Comparison of ENCODE assay signal across 13 cellular contexts in the genomic region with DNA sequence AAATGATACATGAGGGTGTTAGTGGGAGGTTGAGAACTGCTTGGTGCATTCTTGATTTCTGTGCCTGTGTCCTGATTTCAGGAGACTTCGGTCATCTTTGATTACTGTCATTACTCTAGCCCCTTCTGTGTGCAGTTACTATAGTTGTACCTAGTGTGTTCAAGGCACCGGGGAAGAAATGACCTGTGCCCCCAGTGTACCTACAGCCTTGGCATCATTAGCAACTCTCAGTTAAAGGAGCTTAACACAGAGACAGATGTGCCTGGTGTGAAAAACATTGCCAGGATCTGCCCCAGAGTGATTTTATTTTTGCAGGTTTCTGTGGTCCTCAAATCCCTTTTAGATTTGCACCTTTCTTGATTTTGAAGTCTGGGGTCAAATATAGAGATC.
DNase-seq lines count a peak whose midpoint lies in the region; ATAC-seq and TF ChIP-seq lines count a peak whose summit lies in the region.
"Had no signal": no experiment of that assay in that cellular context is flagged by ENCODE, and none has a peak within 500 bp of the region (broad histone marks: within the 10 kb centered on the region; RNA-seq: fewer than 3 reads in every experiment).

No MANE protein-coding gene starts in this region.

- TF ChIP-seq CTCF in WTC11 (IDR thresholded peaks at IDR 0.05) = no peak
- no peak for TF ChIP-seq CTCF in gastroesophageal sphincter (IDR thresholded peaks at IDR 0.05)

- H3K4me3 ChIP-seq in gastroesophageal sphincter = no peak overlapping the region

- peaks cover 17 to 49% of the 10 kb centered on the region in 2 donors for H3K36me3 Mint-ChIP-seq in activated T-cell treated with anti-CD3 and anti-CD28 coated beads, Interleukin-2, amount 50 U/mL, for 72 hours (ENCODE audit: insufficient read depth in 2 of 2)
- no peaks in the 10 kb centered on the region for H3K36me3 Mint-ChIP-seq in WTC11
- peaks cover 67% of the 10 kb centered on the region for H3K36me3 Mint-ChIP-seq in stimulated activated memory B cell treated with anti-CD40 and anti-IgM and Interleukin-4, amounts not matched to agents 10 μg/mL and 1 μg/mL and 100 μg/mL, for 72 hours

- H3K4me1 Mint-ChIP-seq in activated T-cell treated with anti-CD3 and anti-CD28 coated beads, Interleukin-2, amount 50 U/mL, for 72 hours (ENCODE audit: low read depth) = peaks cover 92% of the 10 kb centered on the region
- H3K4me1 Mint-ChIP-seq in WTC11 = peaks cover 23% of the 10 kb centered on the region
- peaks cover 79% of the 10 kb centered on the region for H3K4me1 Mint-ChIP-seq in stimulated activated memory B cell treated with anti-CD40 and anti-IgM and Interleukin-4, amounts not matched to agents 10 μg/mL and 1 μg/mL and 100 μg/mL, for 72 hours

- no peaks in the 10 kb centered on the region for H3K9me3 ChIP-seq in gastroesophageal sphincter

- POLR2A ChIA-PET in WTC11 (lab: Charles Lee) = no interaction called here

- DNase-seq in activated T-cell treated with anti-CD3 and anti-CD28 coated beads, Interleukin-2, amount 50 U/mL, for 72 hours = no peak
- DNase-seq in activated T-cell treated with anti-CD3 and anti-CD28 coated beads for 4 hours = no peak
- no peak for DNase-seq in WTC11 (ENCODE audit: low spot score)
- no peak for DNase-seq in islet precursor cell
- DNase-seq in NCI-H2029 treated with DMSO at 0.1 percent for 48 hours (lab: John Stamatoyannopoulos, UW) = no peak
- DNase-seq: activated CD8-positive, alpha-beta memory T cell treated with anti-CD3 and anti-CD28 coated beads, Interleukin-2, amount 50 U/mL, for 4 hours; erythroblast; NCI-H2171 treated with DMSO at 0.1 percent for 48 hours had no signal

- H3K4me3 Mint-ChIP-seq in activated T-cell treated with anti-CD3 and anti-CD28 coated beads, Interleukin-2, amount 50 U/mL, for 72 hours = peak overlapping the region; percentile 57 to 79
- no peak overlapping the region for H3K4me3 Mint-ChIP-seq in WTC11
- H3K4me3 Mint-ChIP-seq in stimulated activated memory B cell treated with anti-CD40 and anti-IgM and Interleukin-4, amounts not matched to agents 10 μg/mL and 1 μg/mL and 100 μg/mL, for 72 hours = peak overlapping the region; percentile 54
- H3K4me3 Mint-ChIP-seq: T-helper 2 cell treated with Interferon-gamma antibody and Interleukin-4, amounts not matched to agents 5 μg/mL and 100 μg/mL, for 36 hours had no signal

- H3K36me3 ChIP-seq in gastroesophageal sphincter = no peaks in the 10 kb centered on the region

- TF ChIP-seq EP300 in gastroesophageal sphincter (IDR thresholded peaks at IDR 0.05) = no peak

- H3K9me3 Mint-ChIP-seq in activated T-cell treated with anti-CD3 and anti-CD28 coated beads, Interleukin-2, amount 50 U/mL, for 72 hours = no peaks in the 10 kb centered on the region
- no peaks in the 10 kb centered on the region for H3K9me3 Mint-ChIP-seq in WTC11
- no peaks in the 10 kb centered on the region for H3K9me3 Mint-ChIP-seq in stimulated activated memory B cell treated with anti-CD40 and anti-IgM and Interleukin-4, amounts not matched to agents 10 μg/mL and 1 μg/mL and 100 μg/mL, for 72 hours
- H3K9me3 Mint-ChIP-seq: T-helper 2 cell treated with Interferon-gamma antibody and Interleukin-4, amounts not matched to agents 5 μg/mL and 100 μg/mL, for 36 hours had no signal

- peak overlapping the region in 3 of 4 donors; percentile 62 to 75 (median 72) for H3K27ac ChIP-seq in gastroesophageal sphincter
- H3K27ac ChIP-seq: KMS-11 had no signal

- CTCF ChIA-PET in WTC11 (lab: Charles Lee) = interaction anchor here (1.5 to 1.7 kb wide), 2 partner anchors 15 to 67 kb away, joined by 4 to 5 read pairs; no protein-coding TSS in a partner anchor

- ATAC-seq in activated T-cell treated with anti-CD3 and anti-CD28 coated beads, Interleukin-2, amount 50 U/mL, for 72 hours (replicated peaks in 1 of 2) = no peak
- ATAC-seq in WTC11 (no peak), gastroesophageal sphincter (no peak), GM18519 (IDR thresholded peaks at IDR 0.05; ENCODE audit: low FRiP score, unreplicated experiment) (no peak)
- no peak for ATAC-seq in stimulated activated memory B cell treated with anti-CD40 and anti-IgM and Interleukin-4, amounts not matched to agents 10 μg/mL and 1 μg/mL and 100 μg/mL, for 72 hours

- TF ChIP-seq POLR2A in gastroesophageal sphincter (IDR thresholded peaks at IDR 0.05) = no peak

- peaks cover 0 to 34% (median 2%) of the 10 kb centered on the region in 3 donors for H3K4me1 ChIP-seq in gastroesophageal sphincter

- no peaks in the 10 kb centered on the region for H3K27me3 ChIP-seq in gastroesophageal sphincter

- peak overlapping the region; percentile 97 for H3K27ac Mint-ChIP-seq in activated T-cell treated with anti-CD3 and anti-CD28 coated beads, Interleukin-2, amount 50 U/mL, for 72 hours
- H3K27ac Mint-ChIP-seq in WTC11 = peak overlapping the region; percentile 2; the same call in 1 of the 2 replicates
- peak overlapping the region; percentile 85 for H3K27ac Mint-ChIP-seq in stimulated activated memory B cell treated with anti-CD40 and anti-IgM and Interleukin-4, amounts not matched to agents 10 μg/mL and 1 μg/mL and 100 μg/mL, for 72 hours
- H3K27ac Mint-ChIP-seq: T-helper 2 cell treated with Interferon-gamma antibody and Interleukin-4, amounts not matched to agents 5 μg/mL and 100 μg/mL, for 36 hours had no signal

- WGBS in gastroesophageal sphincter (ENCODE audit: low coverage in 1 of 2), 2 donors = 33 to 75% methylated on average over 1 to 2 of the region's 2 CpGs

- H3K27me3 Mint-ChIP-seq in activated T-cell treated with anti-CD3 and anti-CD28 coated beads, Interleukin-2, amount 50 U/mL, for 72 hours (ENCODE audit: low read depth) = no peaks in the 10 kb centered on the region
- H3K27me3 Mint-ChIP-seq in WTC11 (ENCODE audit: low read depth) = no peaks in the 10 kb centered on the region
- H3K27me3 Mint-ChIP-seq in stimulated activated memory B cell treated with anti-CD40 and anti-IgM and Interleukin-4, amounts not matched to agents 10 μg/mL and 1 μg/mL and 100 μg/mL, for 72 hours = no peaks in the 10 kb centered on the region

TF ChIP-seq in WTC11, 78 proteins besides CTCF, POLR2A, EP300 and RAD21 (continues in another document):
- TF ChIP-seq ATF6 (CRISPR knock-in tag; IDR thresholded peaks at IDR 0.05) (no peak), OVOL2 (CRISPR knock-in tag; IDR thresholded peaks at IDR 0.05; ENCODE audit: borderline replicate concordance) (no peak), NFE2L1 (CRISPR knock-in tag; IDR thresholded peaks at IDR 0.05) (no peak), NR3C1 (CRISPR knock-in tag; conservative IDR thresholded peaks at IDR 0.05; ENCODE audit: low read depth) (no peak), HMGA2 (CRISPR knock-in tag; IDR thresholded peaks at IDR 0.05) (no peak), NFATC4 (CRISPR knock-in tag; IDR thresholded peaks at IDR 0.05) (no peak), ZNF512 (CRISPR knock-in tag; IDR thresholded peaks at IDR 0.05; ENCODE audit: borderline replicate concordance) (no peak), JAZF1 (CRISPR knock-in tag; IDR thresholded peaks at IDR 0.05) (no peak)
- TF ChIP-seq, protein P1, sequence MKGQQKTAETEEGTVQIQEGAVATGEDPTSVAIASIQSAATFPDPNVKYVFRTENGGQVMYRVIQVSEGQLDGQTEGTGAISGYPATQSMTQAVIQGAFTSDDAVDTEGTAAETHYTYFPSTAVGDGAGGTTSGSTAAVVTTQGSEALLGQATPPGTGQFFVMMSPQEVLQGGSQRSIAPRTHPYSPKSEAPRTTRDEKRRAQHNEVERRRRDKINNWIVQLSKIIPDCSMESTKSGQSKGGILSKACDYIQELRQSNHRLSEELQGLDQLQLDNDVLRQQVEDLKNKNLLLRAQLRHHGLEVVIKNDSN (CRISPR knock-in tag; IDR thresholded peaks at IDR 0.05) = no peak
- TF ChIP-seq, protein P2, sequence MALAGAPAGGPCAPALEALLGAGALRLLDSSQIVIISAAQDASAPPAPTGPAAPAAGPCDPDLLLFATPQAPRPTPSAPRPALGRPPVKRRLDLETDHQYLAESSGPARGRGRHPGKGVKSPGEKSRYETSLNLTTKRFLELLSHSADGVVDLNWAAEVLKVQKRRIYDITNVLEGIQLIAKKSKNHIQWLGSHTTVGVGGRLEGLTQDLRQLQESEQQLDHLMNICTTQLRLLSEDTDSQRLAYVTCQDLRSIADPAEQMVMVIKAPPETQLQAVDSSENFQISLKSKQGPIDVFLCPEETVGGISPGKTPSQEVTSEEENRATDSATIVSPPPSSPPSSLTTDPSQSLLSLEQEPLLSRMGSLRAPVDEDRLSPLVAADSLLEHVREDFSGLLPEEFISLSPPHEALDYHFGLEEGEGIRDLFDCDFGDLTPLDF (CRISPR knock-in tag; IDR thresholded peaks at IDR 0.05) = no peak

Comparison
In these comparisons a context has a peak if more than half of its experiments do, and no peak if none do; other contexts are left out.
1. H3K27ac Mint-ChIP-seq: peak in every context shown above with its lines; median percentile 97 in activated T-cell treated with anti-CD3 and anti-CD28 coated beads, Interleukin-2, amount 50 U/mL, for 72 hours; 85 in stimulated activated memory B cell treated with anti-CD40 and anti-IgM and Interleukin-4, amounts not matched to agents 10 μg/mL and 1 μg/mL and 100 μg/mL, for 72 hours; 2 in WTC11.